ENCODE assay signal across 12 cellular contexts in genomic region chr12:116352315-116352835, GRCh38.
"Had no signal": no experiment of that assay in that cellular context is flagged by ENCODE, and none has a peak within 500 bp of the region (broad histone marks: within the 10 kb centered on the region; RNA-seq: fewer than 3 reads in every experiment).

No MANE protein-coding gene starts in this region.

- ATAC-seq: natural killer cell, pancreas had no signal

- DNase-seq: dorsolateral prefrontal cortex; effector CD4-positive, alpha-beta T cell; head of caudate nucleus; natural killer cell; right lobe of liver; small intestine; stimulated activated CD4-positive, alpha-beta T cell treated with anti-CD3 and anti-CD28 coated beads, Interleukin-15, amount 100 ng/mL, for 24 hours; stimulated activated CD4-positive, alpha-beta T cell treated with anti-CD3 and anti-CD28 coated beads, Interleukin-2, amount 100 ng/mL, for 48 hours; stimulated activated naive CD4-positive, alpha-beta T cell treated with Interleukin-2 at 50 U/mL for 16 hours; stomach; thyroid gland had no signal
